17 cellular contexts compared by ENCODE assay signal in genomic region chr14:96575233-96575632, GRCh38.
"Had no signal": no experiment of that assay in that cellular context is flagged by ENCODE, and none has a peak within 500 bp of the region (broad histone marks: within the 10 kb centered on the region; RNA-seq: fewer than 3 reads in every experiment).

No MANE protein-coding gene starts in this region.

- H3K79me2 ChIP-seq: hepatocyte, parathyroid adenoma had no signal

- H3K27ac ChIP-seq: hepatocyte, parathyroid adenoma, testis, upper lobe of right lung had no signal

- H2AFZ ChIP-seq: hepatocyte, parathyroid adenoma had no signal

- H3K27me3 ChIP-seq: hepatocyte, testis, upper lobe of right lung had no signal

- H3K27me3 Mint-ChIP-seq: activated CD8-positive, alpha-beta memory T cell treated with anti-CD3 and anti-CD28 coated beads, Interleukin-2, amount 10 ng/mL, durations not matched to agents 7 days and 5 days; activated naive CD8-positive, alpha-beta T cell treated with anti-CD3 and anti-CD28 coated beads for 36 hours; activated T-cell treated with anti-CD3 and anti-CD28 coated beads, Interleukin-2, amount 50 U/mL, for 24 hours; stimulated activated naive CD8-positive, alpha-beta T cell treated with anti-CD3 and anti-CD28 coated beads, Interleukin-15, amount 100 ng/mL, for 72 hours had no signal

- H3K9ac ChIP-seq: parathyroid adenoma had no signal

- H3K4me1 ChIP-seq: upper lobe of right lung had no signal

- H3K4me3 ChIP-seq: hepatocyte, testis, upper lobe of right lung had no signal

- H3K27ac Mint-ChIP-seq: activated CD8-positive, alpha-beta memory T cell treated with anti-CD3 and anti-CD28 coated beads, Interleukin-2, amount 10 ng/mL, durations not matched to agents 7 days and 5 days; activated naive CD8-positive, alpha-beta T cell treated with anti-CD3 and anti-CD28 coated beads for 36 hours; activated T-cell treated with anti-CD3 and anti-CD28 coated beads, Interleukin-2, amount 50 U/mL, for 24 hours; T-helper 1 cell treated with Interleukin-12 subunit alpha and Interleukin-12 subunit beta and Interleukin-4 antibody, amounts not matched to agents 30 μg/mL and 1 μg/mL, for 36 hours had no signal

- FAIRE-seq: colon, TTC549 had no signal

- ATAC-seq: activated CD4-positive, CD25-positive, alpha-beta regulatory T cell treated with anti-CD3 and anti-CD28 coated beads, Interleukin-2, amount 50 U/mL, for 24 hours; activated CD8-positive, alpha-beta memory T cell treated with anti-CD3 and anti-CD28 coated beads, Interleukin-2, amount 10 ng/mL, durations not matched to agents 7 days and 5 days; stimulated activated naive CD8-positive, alpha-beta T cell treated with anti-CD3 and anti-CD28 coated beads, Interleukin-15, amount 100 ng/mL, for 72 hours; upper lobe of right lung had no signal

- H3K4me2 ChIP-seq: hepatocyte had no signal

- H3K9me3 Mint-ChIP-seq: activated naive CD8-positive, alpha-beta T cell treated with anti-CD3 and anti-CD28 coated beads for 36 hours; activated T-cell treated with anti-CD3 and anti-CD28 coated beads, Interleukin-2, amount 50 U/mL, for 24 hours; stimulated activated naive CD8-positive, alpha-beta T cell treated with anti-CD3 and anti-CD28 coated beads, Interleukin-15, amount 100 ng/mL, for 72 hours; T-helper 1 cell treated with Interleukin-12 subunit alpha and Interleukin-12 subunit beta and Interleukin-4 antibody, amounts not matched to agents 30 μg/mL and 1 μg/mL, for 36 hours had no signal

- H3K9me3 ChIP-seq: testis, upper lobe of right lung had no signal

- DNase-seq: activated CD8-positive, alpha-beta memory T cell treated with anti-CD3 and anti-CD28 coated beads, Interleukin-2, amount 10 ng/mL, durations not matched to agents 7 days and 5 days; activated effector memory CD4-positive, alpha-beta T cell treated with anti-CD3 and anti-CD28 coated beads, Interleukin-2, amount 50 U/mL, for 16 hours; activated naive CD8-positive, alpha-beta T cell treated with anti-CD3 and anti-CD28 coated beads for 36 hours; activated T-cell treated with anti-CD3 and anti-CD28 coated beads, Interleukin-2, amount 50 U/mL, for 24 hours; left ventricle myocardium superior; retina; stimulated activated CD4-positive, alpha-beta T cell treated with anti-CD3 and anti-CD28 coated beads, Interleukin-15, amount 100 ng/mL, for 24 hours; stimulated activated CD4-positive, alpha-beta T cell treated with anti-CD3 and anti-CD28 coated beads, Interleukin-4, amount 100 ng/mL, for 24 hours; stimulated activated naive CD8-positive, alpha-beta T cell treated with anti-CD3 and anti-CD28 coated beads, Interleukin-15, amount 100 ng/mL, for 72 hours; testis; upper lobe of right lung had no signal

- H3K4me3 Mint-ChIP-seq: activated CD8-positive, alpha-beta memory T cell treated with anti-CD3 and anti-CD28 coated beads, Interleukin-2, amount 10 ng/mL, durations not matched to agents 7 days and 5 days; activated naive CD8-positive, alpha-beta T cell treated with anti-CD3 and anti-CD28 coated beads for 36 hours; activated T-cell treated with anti-CD3 and anti-CD28 coated beads, Interleukin-2, amount 50 U/mL, for 24 hours; stimulated activated naive CD8-positive, alpha-beta T cell treated with anti-CD3 and anti-CD28 coated beads, Interleukin-15, amount 100 ng/mL, for 72 hours; T-helper 1 cell treated with Interleukin-12 subunit alpha and Interleukin-12 subunit beta and Interleukin-4 antibody, amounts not matched to agents 30 μg/mL and 1 μg/mL, for 36 hours had no signal
